ENCODE assay signal across 9 cellular contexts in the genomic region with DNA sequence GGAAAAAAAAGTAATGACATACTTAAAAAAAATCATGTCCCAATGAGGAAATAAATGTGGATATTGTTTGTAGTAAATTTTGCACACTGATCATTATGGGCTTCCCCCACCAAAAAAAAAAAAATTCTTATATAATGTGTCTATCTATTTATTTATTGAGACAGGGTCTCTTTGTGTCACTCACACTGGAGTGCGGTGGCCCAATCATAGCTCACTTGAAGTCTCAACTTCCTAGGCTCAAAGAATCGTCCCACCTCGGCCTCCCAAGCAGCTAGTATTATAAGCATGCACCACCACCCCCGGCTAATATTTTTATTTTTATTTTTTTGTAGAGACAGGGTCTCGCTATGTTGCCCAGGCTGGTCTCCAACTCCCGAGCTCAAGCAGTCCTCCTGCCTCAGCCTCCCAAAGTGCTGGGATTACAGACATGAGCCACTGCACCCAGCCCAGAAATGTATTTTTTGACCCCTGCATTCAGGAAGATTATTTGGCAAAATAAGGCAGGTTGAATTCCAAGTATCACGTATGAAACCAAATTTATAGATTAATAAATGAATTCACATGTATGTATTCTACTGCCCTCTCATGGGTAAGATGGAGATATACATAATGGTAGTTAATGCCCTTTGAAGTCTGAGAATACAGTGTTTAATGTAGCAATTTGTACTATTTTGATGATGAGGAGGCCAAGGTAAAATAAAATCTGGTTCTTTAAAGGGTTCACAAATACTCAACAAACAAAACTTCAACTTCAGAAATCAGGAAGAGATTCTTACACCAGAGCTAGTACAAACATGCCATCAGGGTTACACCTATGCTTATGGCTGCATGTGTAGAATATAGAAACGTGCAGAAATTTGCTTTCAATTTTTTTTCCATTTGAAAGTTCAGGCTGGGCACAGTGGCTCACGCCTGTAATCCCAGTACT. TPM values are rescaled to one million over a fixed set of nuclear protein-coding genes. Genes with fewer than 3 reads are reported as not detected.
DNase-seq lines count a peak whose midpoint lies in the region; ATAC-seq and TF ChIP-seq lines count a peak whose summit lies in the region.
"Had no signal": no experiment of that assay in that cellular context is flagged by ENCODE, and none has a peak within 500 bp of the region (broad histone marks: within the 10 kb centered on the region; RNA-seq: fewer than 3 reads in every experiment).

No MANE protein-coding gene starts in this region.

- H3K79me2 ChIP-seq in neural cell (replicated peaks; ENCODE audit: insufficient read depth, low read length), result no peaks in the 10 kb centered on the region

- H3K36me3 ChIP-seq in body of pancreas (replicated peaks in 1 of 2; ENCODE audit: insufficient read depth in 1 of 2, low read depth in 2 of 2) (no peaks in the 10 kb centered on the region), neural cell (ENCODE audit: insufficient read depth, low read length) (no peaks in the 10 kb centered on the region), ovary (no peaks in the 10 kb centered on the region)
- H3K36me3 ChIP-seq: sigmoid colon had no signal

- TF ChIP-seq EP300 in neural cell (conservative IDR thresholded peaks at IDR 0.05; ENCODE audit: poor library complexity, severe bottlenecking) (no peak), ovary (IDR thresholded peaks at IDR 0.05) (no peak)

- no peaks in the 10 kb centered on the region for H3K9me3 ChIP-seq in body of pancreas
- no peaks in the 10 kb centered on the region for H3K9me3 ChIP-seq in neural cell (ENCODE audit: low read length)
- H3K9me3 ChIP-seq in ovary, result no peaks in the 10 kb centered on the region
- H3K9me3 ChIP-seq: sigmoid colon had no signal

- H3K9me2 ChIP-seq in neural cell (ENCODE audit: insufficient read depth, low read length), result no peaks in the 10 kb centered on the region

- H2AFZ ChIP-seq in neural cell (ENCODE audit: low read depth, low read length), result no peak overlapping the region

- TF ChIP-seq POLR2A in body of pancreas (IDR thresholded peaks at IDR 0.05), result no peak
- TF ChIP-seq POLR2A in ovary (IDR thresholded peaks at IDR 0.05), result no peak

- 57% methylated on average over 9 of the region's 9 CpGs for WGBS in body of pancreas, 2 donors
- 52 to 59% (median 57%) methylated on average over 9 of the region's 9 CpGs for WGBS in ovary, 3 donors

- ATAC-seq in body of pancreas (no peak), HG03280 (IDR thresholded peaks at IDR 0.05; ENCODE audit: unreplicated experiment) (no peak), HG03045 (IDR thresholded peaks at IDR 0.05; ENCODE audit: unreplicated experiment) (no peak)

- DNase-seq in EH (ENCODE audit: low read depth) (peak; percentile 9), body of pancreas (no peak), ovary (no peak), NCI-H128 (lab: John Stamatoyannopoulos, UW; ENCODE audit: unreplicated experiment) (no peak)

- intact Hi-C loops in body of pancreas (cut with DNase I) (no loop called here), ovary (cut with DNase I) (no loop called here)

- no peak overlapping the region for H3K4me2 ChIP-seq in neural cell (ENCODE audit: low read length)

- H3F3A ChIP-seq in neural cell (ENCODE audit: insufficient read depth, low read length, poor library complexity, severe bottlenecking), result no peaks in the 10 kb centered on the region

- H3K9ac ChIP-seq in neural cell (ENCODE audit: low read length), result no peak overlapping the region

- H3K4me1 ChIP-seq in body of pancreas (peaks cover 15% of the 10 kb centered on the region), ovary (ENCODE audit: insufficient read depth) (peaks cover 3% of the 10 kb centered on the region)

- TF ChIP-seq CTCF in LNCAP (IDR thresholded peaks at IDR 0.05) (peak; percentile 58), body of pancreas (IDR thresholded peaks at IDR 0.05) (peak in 5 of 7 experiments; percentile 19 to 46 (median 40)), neural cell (IDR thresholded peaks at IDR 0.05; ENCODE audit: poor library complexity, severe bottlenecking) (peak; percentile 66), ovary (IDR thresholded peaks at IDR 0.05) (no peak)

- no peaks in the 10 kb centered on the region for H4K20me1 ChIP-seq in neural cell (ENCODE audit: insufficient read depth)

- H3K27me3 ChIP-seq in body of pancreas (no peaks in the 10 kb centered on the region), neural cell (ENCODE audit: insufficient read depth, low read depth, low read length) (peaks cover 34% of the 10 kb centered on the region), ovary (no peaks in the 10 kb centered on the region)
- H3K27me3 ChIP-seq: sigmoid colon had no signal

- peak; percentile 63 for TF ChIP-seq RAD21 in neural cell (conservative IDR thresholded peaks at IDR 0.05)

- no peak overlapping the region for H3K4me3 ChIP-seq in body of pancreas
- no peak overlapping the region for H3K4me3 ChIP-seq in neural cell (ENCODE audit: low read length)
- no peak overlapping the region for H3K4me3 ChIP-seq in ovary

- H3K27ac ChIP-seq in body of pancreas (peak overlapping the region in 3 of 4 donors; percentile 89 to 97 (median 97)), neural cell (ENCODE audit: low read length) (no peak overlapping the region), ovary (no peak overlapping the region)

TF ChIP-seq in neural cell, 6 proteins besides CTCF, POLR2A, EP300 and RAD21:
- peak; percentile 55 for TF ChIP-seq SMC3 (conservative IDR thresholded peaks at IDR 0.05; ENCODE audit: poor library complexity)
- no peak for TF ChIP-seq MXI1 (conservative IDR thresholded peaks at IDR 0.05; ENCODE audit: poor library complexity, severe bottlenecking)

RNA-seq across cellular contexts. Expression of gene DENND2C, which starts 1.4 kb away (rescaled TPM):
- total RNA-seq in body of pancreas, result 1 to 10 TPM; 2.3 to 3.0 TPM
- 0.18 and 0.26 TPM in 2 replicates for polyA plus RNA-seq in neural cell
- polyA minus RNA-seq in neural cell, result 0.73 and 0.93 TPM in 2 replicates
- 1 to 10 TPM; 2.2 to 3.6 (median 2.6) TPM for total RNA-seq in ovary
- polyA plus RNA-seq in ovary, result 1 to 10 TPM; 1.5 to 2.9 TPM

RNA-seq across cellular contexts. Expression of gene AMPD1, which starts 24.1 kb away (rescaled TPM):
- not detected for total RNA-seq in body of pancreas
- not detected in 2 replicates for polyA plus RNA-seq in neural cell
- polyA minus RNA-seq in neural cell, result not detected in 2 replicates
- total RNA-seq in ovary, result under 1 TPM in 1 of 7 donors, not detected in 6; 0.13 TPM
- polyA plus RNA-seq in ovary, result 1 to 10 TPM in 1 of 2 donors, under 1 TPM in 1; 0.18 to 1.8 TPM
- total RNA-seq: sigmoid colon had no signal

RNA-seq across cellular contexts. Expression of gene NRAS, which starts 45.3 kb away (rescaled TPM):
- total RNA-seq in body of pancreas (10 to 100 TPM; 13.8 to 17.4 TPM), ovary (10 to 100 TPM; 12.9 to 21.7 (median 16.4) TPM)
- polyA plus RNA-seq in neural cell (44.5 and 56.5 TPM in 2 replicates), ovary (10 to 100 TPM in 1 of 2 donors, 1 to 10 TPM in 1; 8.7 to 17.8 TPM)
- polyA minus RNA-seq in neural cell, result 93.7 and 95.0 TPM in 2 replicates

Comparison
In these comparisons a context has a peak if more than half of its experiments do, and no peak if none do; other contexts are left out.
1. CTCF ChIP-seq: peak in LNCAP (single experiment), body of pancreas (5 of 7) and neural cell (single experiment); none in ovary (0 of 3).
2. H3K27ac ChIP-seq: peak in body of pancreas (3 of 4); none in neural cell (single experiment) and ovary (0 of 2).